20 cellular contexts compared by ENCODE assay signal in genomic region chr6:132907915-132908314, GRCh38.
DNase-seq lines count a peak whose midpoint lies in the region; ATAC-seq, FAIRE-seq and TF ChIP-seq lines count a peak whose summit lies in the region.
"Had no signal": no experiment of that assay in that cellular context is flagged by ENCODE, and none has a peak within 500 bp of the region (broad histone marks: within the 10 kb centered on the region; RNA-seq: fewer than 3 reads in every experiment).

No MANE protein-coding gene starts in this region.

- in situ Hi-C loops in transverse colon (cut with MboI; ENCODE audit: low pct_ligation_motif_present in 1 of 4, low pct_unique_long_range_greater_than_20kb in 1 of 4, low sequenced_read_pairs in 3 of 4) = no loop called here

- peaks cover 14% of the 10 kb centered on the region for H3K4me1 Mint-ChIP-seq in astrocyte (ENCODE audit: low read depth, unreplicated experiment)
- H3K4me1 Mint-ChIP-seq: naive thymus-derived CD8-positive, alpha-beta T cell had no signal

- H3K36me3 Mint-ChIP-seq in astrocyte (ENCODE audit: low read depth, unreplicated experiment) = no peaks in the 10 kb centered on the region
- H3K36me3 Mint-ChIP-seq: activated CD4-positive, alpha-beta memory T cell treated with anti-CD3 and anti-CD28 coated beads for 36 hours; naive thymus-derived CD8-positive, alpha-beta T cell had no signal

- no peak for TF ChIP-seq EP300 in transverse colon (IDR thresholded peaks at IDR 0.05; ENCODE audit: low read depth)

- no peak for ATAC-seq in HG03095 (IDR thresholded peaks at IDR 0.05; ENCODE audit: unreplicated experiment)
- ATAC-seq: HepG2; left lobe of liver; naive thymus-derived CD8-positive, alpha-beta T cell had no signal

- peak overlapping the region; percentile 22 for H3K27ac Mint-ChIP-seq in astrocyte (ENCODE audit: unreplicated experiment)
- H3K27ac Mint-ChIP-seq: activated CD4-positive, alpha-beta memory T cell treated with anti-CD3 and anti-CD28 coated beads for 36 hours; activated T-helper 1 cell treated with anti-CD3 and anti-CD28 coated beads, Interleukin-12 subunit alpha, Interleukin-12 subunit beta, Interleukin-2, Interleukin-4 antibody, amounts not matched to agents 30 ng/mL and 10 ng/mL and 1 ng/mL, durations not matched to agents 14 hours and 24 hours and 36 hours; progenitor cell of endocrine pancreas had no signal

- H3K36me3 ChIP-seq in astrocyte (ENCODE audit: insufficient read depth, low read length) (no peaks in the 10 kb centered on the region), kidney epithelial cell (ENCODE audit: control insufficient read depth, insufficient read depth, low read length) (no peaks in the 10 kb centered on the region), transverse colon (no peaks in the 10 kb centered on the region)
- H3K36me3 ChIP-seq: colonic mucosa had no signal

- no peaks in the 10 kb centered on the region for H4K20me1 ChIP-seq in astrocyte (ENCODE audit: insufficient read depth, low read length)

- H3K9ac ChIP-seq in astrocyte (ENCODE audit: low read length) = no peak overlapping the region

- peak; percentile 62 for DNase-seq in AG04450 (ENCODE audit: low read depth, low spot score)
- peak; percentile 84 for DNase-seq in HS-5 (ENCODE audit: low read depth)
- peak; percentile 90 for DNase-seq in astrocyte (ENCODE audit: low read depth)
- DNase-seq in kidney epithelial cell (ENCODE audit: low read depth) = peak; percentile 35
- no peak for DNase-seq in transverse colon
- no peak for DNase-seq in D341Med (ENCODE audit: low spot score)
- DNase-seq in activated T-cell treated with anti-CD3 and anti-CD28 coated beads, Interleukin-2, amount 50 U/mL, for 48 hours = no peak
- DNase-seq: activated CD4-positive, alpha-beta memory T cell treated with anti-CD3 and anti-CD28 coated beads for 36 hours; colonic mucosa; erythroblast; hippocampal formation; naive thymus-derived CD8-positive, alpha-beta T cell; NCI-H1092 treated with DMSO at 0.1 percent for 48 hours; NCI-H2227 treated with DMSO at 0.1 percent for 48 hours; substantia nigra had no signal

- TF ChIP-seq POLR2A in transverse colon (IDR thresholded peaks at IDR 0.05) = no peak

- no peak overlapping the region; the same call in 1 of the 2 replicates for H3K4me3 ChIP-seq in AG04450 (ENCODE audit: low read depth, low read length)
- no peak overlapping the region for H3K4me3 ChIP-seq in astrocyte (ENCODE audit: insufficient read depth, low read depth, low read length)
- H3K4me3 ChIP-seq in kidney epithelial cell (ENCODE audit: low read depth, low read length) = no peak overlapping the region
- H3K4me3 ChIP-seq in transverse colon = no peak overlapping the region
- H3K4me3 ChIP-seq: colonic mucosa had no signal

- H3K27ac ChIP-seq in AG04450 (ENCODE audit: low read depth, low read length) (peak overlapping the region; percentile 40), astrocyte (ENCODE audit: low read depth, low read length) (peak overlapping the region; percentile 32), transverse colon (no peak overlapping the region)
- H3K27ac ChIP-seq: colonic mucosa had no signal

- H3K9me3 Mint-ChIP-seq in astrocyte (ENCODE audit: unreplicated experiment) = no peaks in the 10 kb centered on the region
- H3K9me3 Mint-ChIP-seq: activated CD4-positive, alpha-beta memory T cell treated with anti-CD3 and anti-CD28 coated beads for 36 hours; activated T-helper 1 cell treated with anti-CD3 and anti-CD28 coated beads, Interleukin-12 subunit alpha, Interleukin-12 subunit beta, Interleukin-2, Interleukin-4 antibody, amounts not matched to agents 30 ng/mL and 10 ng/mL and 1 ng/mL, durations not matched to agents 14 hours and 24 hours and 36 hours had no signal

- no peaks in the 10 kb centered on the region for H3K27me3 Mint-ChIP-seq in astrocyte (ENCODE audit: low read depth, unreplicated experiment)
- H3K27me3 Mint-ChIP-seq: progenitor cell of endocrine pancreas had no signal

- no peak overlapping the region for H2AFZ ChIP-seq in astrocyte (ENCODE audit: low read depth, low read length)

- CTCF ChIA-PET in AG04450 (lab: Charles Lee) = no interaction called here

- peak; percentile 47 for FAIRE-seq in astrocyte (lab: Jason Lieb, UNC)
- FAIRE-seq: HepG2 had no signal

- peaks cover 12% of the 10 kb centered on the region for H3K4me1 ChIP-seq in astrocyte (ENCODE audit: insufficient read depth, low read length)
- H3K4me1 ChIP-seq in transverse colon = no peaks in the 10 kb centered on the region
- H3K4me1 ChIP-seq: colonic mucosa had no signal

- no peak for TF ChIP-seq CTCF in AG04450 (IDR thresholded peaks at IDR 0.05; ENCODE audit: low read depth, low read length)
- TF ChIP-seq CTCF in astrocyte (IDR thresholded peaks at IDR 0.05; ENCODE audit: insufficient read depth, low read depth, low read length) = no peak
- TF ChIP-seq CTCF in kidney epithelial cell (IDR thresholded peaks at IDR 0.05; ENCODE audit: insufficient read depth, low read length, poor library complexity, severe bottlenecking) = no peak
- no peak for TF ChIP-seq CTCF in transverse colon (IDR thresholded peaks at IDR 0.05)

- H3K27me3 ChIP-seq in AG04450 (ENCODE audit: control insufficient read depth, insufficient read depth, low read length) (no peaks in the 10 kb centered on the region), astrocyte (ENCODE audit: insufficient read depth, low read length) (no peaks in the 10 kb centered on the region), kidney epithelial cell (ENCODE audit: control insufficient read depth, insufficient read depth, low read length) (no peaks in the 10 kb centered on the region), transverse colon (no peaks in the 10 kb centered on the region)
- H3K27me3 ChIP-seq: colonic mucosa had no signal

- POLR2A ChIA-PET in AG04450 (lab: Yijun Ruan, JAX) = no interaction called here

- intact Hi-C loops in transverse colon (cut with DNase I; ENCODE audit: low total_unique reads) = no loop called here

- 74 to 89% methylated on average over 7 of the region's 7 CpGs for WGBS in transverse colon (ENCODE audit: low coverage in 1 of 2), 2 donors

- no peaks in the 10 kb centered on the region for H3K79me2 ChIP-seq in astrocyte (ENCODE audit: insufficient read depth, low read length)

- H3K4me2 ChIP-seq in astrocyte (ENCODE audit: low read length) = peak overlapping the region; percentile 29

- no peak overlapping the region for H3K4me3 Mint-ChIP-seq in astrocyte (ENCODE audit: unreplicated experiment)
- H3K4me3 Mint-ChIP-seq: activated CD4-positive, alpha-beta memory T cell treated with anti-CD3 and anti-CD28 coated beads for 36 hours; activated T-helper 1 cell treated with anti-CD3 and anti-CD28 coated beads, Interleukin-12 subunit alpha, Interleukin-12 subunit beta, Interleukin-2, Interleukin-4 antibody, amounts not matched to agents 30 ng/mL and 10 ng/mL and 1 ng/mL, durations not matched to agents 14 hours and 24 hours and 36 hours; naive thymus-derived CD8-positive, alpha-beta T cell had no signal

- H3K9me3 ChIP-seq in AG04450 (ENCODE audit: control insufficient read depth, insufficient read depth, low read length) (peaks cover 3% of the 10 kb centered on the region; the same call in 1 of the 2 replicates), astrocyte (ENCODE audit: insufficient read depth, low read depth, low read length) (no peaks in the 10 kb centered on the region), transverse colon (no peaks in the 10 kb centered on the region)
- H3K9me3 ChIP-seq: colonic mucosa had no signal

Comparison
In these comparisons a context has a peak if more than half of its experiments do, and no peak if none do; other contexts are left out.
1. DNase-seq: peak in AG04450 (single experiment), HS-5 (single experiment), astrocyte (single experiment) and kidney epithelial cell (single experiment); none in transverse colon (single experiment), D341Med (single experiment) and activated T-cell treated with anti-CD3 and anti-CD28 coated beads, Interleukin-2, amount 50 U/mL, for 48 hours (0 of 2).
2. H3K27ac ChIP-seq: peak in AG04450 (single experiment) and astrocyte (single experiment); none in transverse colon (0 of 4).